35 cellular contexts compared by ENCODE assay signal in the genomic region with DNA sequence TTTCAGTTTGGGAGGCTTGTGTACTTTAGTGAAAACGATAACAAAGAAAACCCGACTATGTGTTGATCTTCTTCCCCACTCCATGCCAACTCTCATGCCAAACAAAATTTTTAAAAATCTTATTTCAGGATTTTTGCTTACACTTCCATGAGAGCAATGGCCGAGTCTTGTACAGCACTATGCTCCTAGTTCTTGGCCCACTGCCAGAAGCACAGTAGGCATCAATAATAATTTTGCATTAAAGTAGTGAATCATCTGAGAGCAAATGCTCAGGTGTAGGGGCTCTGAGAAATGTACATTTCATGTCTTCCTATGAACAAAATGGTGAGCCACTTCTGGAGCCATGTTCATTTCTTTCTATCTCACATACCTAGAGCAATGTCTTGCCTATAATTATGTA.
"Had no signal": no experiment of that assay in that cellular context is flagged by ENCODE, and none has a peak within 500 bp of the region (broad histone marks: within the 10 kb centered on the region; RNA-seq: fewer than 3 reads in every experiment).

No MANE protein-coding gene starts in this region.

- DNase-seq: activated B cell treated with CpG ODN at 0.5 μM for 24 hours; activated CD4-positive, alpha-beta memory T cell treated with anti-CD3 and anti-CD28 coated beads for 36 hours; activated CD4-positive, alpha-beta T cell treated with anti-CD3 and anti-CD28 coated beads for 4 hours; activated CD4-positive, alpha-beta T cell treated with anti-CD3 and anti-CD28 coated beads, Interleukin-2, amount 50 U/mL, for 1 hour; activated CD4-positive, CD25-positive, alpha-beta regulatory T cell treated with anti-CD3 and anti-CD28 coated beads, Interleukin-2, amount 50 U/mL, for 72 hours; activated CD8-positive, alpha-beta memory T cell treated with anti-CD3 and anti-CD28 coated beads, Interleukin-2, amount 50 U/mL, for 4 hours; activated gamma-delta T cell treated with Interleukin-2 at 50 U/mL for 16 hours; activated naive CD4-positive, alpha-beta T cell treated with anti-CD3 and anti-CD28 coated beads for 36 hours; activated T-cell treated with anti-CD3 and anti-CD28 coated beads for 4 hours; activated T-cell treated with anti-CD3 and anti-CD28 coated beads, Interleukin-2, amount 50 U/mL, for 4 hours; adrenal gland; caudate nucleus; cerebellar nuclear complex; cortex of kidney; Kasumi-1; KG1; MM.1S; MV-4-11; NCI-H1092; NCI-H1694; NCI-H1930; NCI-H2081 treated with DMSO at 0.1 percent for 48 hours; NCI-H2171 treated with DMSO at 0.1 percent for 48 hours; NCI-H345; NCI-H524 treated with DMSO at 0.1 percent for 48 hours; NCI-H82; NK-92 treated with Interleukin-12 subunit alpha and Interleukin-12 subunit beta, amount 100 ng/mL, for 24 hours; Right ventricle myocardium superior; SW 1271; T-helper 1 cell; T-helper 2 cell; T-helper 9 cell had no signal

- H3K9me3 Mint-ChIP-seq: activated B cell treated with CpG ODN at 0.5 μM for 24 hours, brain had no signal

- H3K27ac Mint-ChIP-seq: activated B cell treated with CpG ODN at 0.5 μM for 24 hours; activated CD4-positive, alpha-beta memory T cell treated with anti-CD3 and anti-CD28 coated beads for 36 hours; activated naive CD4-positive, alpha-beta T cell treated with anti-CD3 and anti-CD28 coated beads for 36 hours; activated naive CD4-positive, alpha-beta T cell treated with anti-CD3 and anti-CD28 coated beads, Interleukin-2, amount 50 U/mL, for 72 hours; activated T-helper 1 cell treated with anti-CD3 and anti-CD28 coated beads, Interleukin-12 subunit alpha, Interleukin-12 subunit beta, Interleukin-2, Interleukin-4 antibody, amounts not matched to agents 30 ng/mL and 10 ng/mL and 1 ng/mL, durations not matched to agents 14 hours and 24 hours and 36 hours; brain had no signal

- H3K4me3 Mint-ChIP-seq: activated B cell treated with CpG ODN at 0.5 μM for 24 hours; activated CD4-positive, alpha-beta memory T cell treated with anti-CD3 and anti-CD28 coated beads for 36 hours; activated naive CD4-positive, alpha-beta T cell treated with anti-CD3 and anti-CD28 coated beads for 36 hours; activated T-cell treated with anti-CD3 and anti-CD28 coated beads, Interleukin-2, amount 50 U/mL, for 4 hours; activated T-helper 1 cell treated with anti-CD3 and anti-CD28 coated beads, Interleukin-12 subunit alpha, Interleukin-12 subunit beta, Interleukin-2, Interleukin-4 antibody, amounts not matched to agents 30 ng/mL and 10 ng/mL and 1 ng/mL, durations not matched to agents 14 hours and 24 hours and 36 hours; brain had no signal

- H3K36me3 Mint-ChIP-seq: activated CD4-positive, alpha-beta memory T cell treated with anti-CD3 and anti-CD28 coated beads for 36 hours; activated naive CD4-positive, alpha-beta T cell treated with anti-CD3 and anti-CD28 coated beads, Interleukin-2, amount 50 U/mL, for 72 hours; brain had no signal

- H3K4me1 Mint-ChIP-seq: brain had no signal

- ATAC-seq: activated naive CD4-positive, alpha-beta T cell treated with anti-CD3 and anti-CD28 coated beads, Interleukin-2, amount 50 U/mL, for 72 hours; activated T-cell treated with anti-CD3 and anti-CD28 coated beads, Interleukin-2, amount 50 U/mL, for 4 hours had no signal
